ENCODE assay signal across 1 cellular context in genomic region chr6:1317302-1317815, GRCh38.
TF ChIP-seq lines count a peak whose summit lies in the region.

No MANE protein-coding gene starts in this region.

TF ChIP-seq in HepG2, 621 proteins besides CTCF, POLR2A, EP300 and RAD21 (continued from another document and continues in another):
- TF ChIP-seq ZNF230 (CRISPR knock-in tag; IDR thresholded peaks at IDR 0.05) (no peak), CREB1 (IDR thresholded peaks at IDR 0.05) (no peak), CREB1 (CRISPR knock-in tag; IDR thresholded peaks at IDR 0.05) (0 out of 2 replicates have a peak, but pooled peaks have one; percentile 18), MEIS1 (CRISPR knock-in tag; IDR thresholded peaks at IDR 0.05; ENCODE audit: borderline replicate concordance) (peak; percentile 41; the same call in 1 of the 2 replicates), ZNF569 (CRISPR knock-in tag; IDR thresholded peaks at IDR 0.05; ENCODE audit: borderline replicate concordance) (no peak), EEA1 (CRISPR knock-in tag; IDR thresholded peaks at IDR 0.05; ENCODE audit: borderline replicate concordance) (no peak), PATZ1 (CRISPR knock-in tag; IDR thresholded peaks at IDR 0.05) (peak; percentile 83), ZNF703 (CRISPR knock-in tag; IDR thresholded peaks at IDR 0.05; ENCODE audit: borderline replicate concordance) (no peak), RXRA (CRISPR knock-in tag; IDR thresholded peaks at IDR 0.05) (peak; percentile 55), FOXA1 (IDR thresholded peaks at IDR 0.05) (no peak), FOXA1 (CRISPR knock-in tag; IDR thresholded peaks at IDR 0.05) (peak; percentile 79), GATA4 (IDR thresholded peaks at IDR 0.05; ENCODE audit: borderline replicate concordance, low read depth) (no peak), ZBTB33 (CRISPR knock-in tag; IDR thresholded peaks at IDR 0.05) (peak; percentile 96), ZNF768 (CRISPR knock-in tag; IDR thresholded peaks at IDR 0.05) (peak; percentile 37; the same call in 1 of the 2 replicates), HOXD1 (CRISPR knock-in tag; IDR thresholded peaks at IDR 0.05) (no peak), GATAD2A (CRISPR knock-in tag; IDR thresholded peaks at IDR 0.05) (peak; percentile 55), ZFP41 (CRISPR knock-in tag; IDR thresholded peaks at IDR 0.05; ENCODE audit: borderline replicate concordance) (no peak; the same call in 1 of the 2 replicates), RAD51 (IDR thresholded peaks at IDR 0.05; ENCODE audit: borderline replicate concordance) (no peak), XRCC5 (optimal IDR thresholded peaks at IDR 0.05; ENCODE audit: low read length) (peak; percentile 89), ZNF687 (CRISPR knock-in tag; IDR thresholded peaks at IDR 0.05) (peak; percentile 61), ZNF460 (CRISPR knock-in tag; IDR thresholded peaks at IDR 0.05; ENCODE audit: borderline replicate concordance) (peak; percentile 36; the same call in 1 of the 2 replicates), TBX2 (CRISPR knock-in tag; IDR thresholded peaks at IDR 0.05; ENCODE audit: borderline replicate concordance) (peak; percentile 66), ZNF574 (CRISPR knock-in tag; IDR thresholded peaks at IDR 0.05) (peak; percentile 13; the same call in 1 of the 2 replicates), TP53 (CRISPR knock-in tag; conservative IDR thresholded peaks at IDR 0.05) (no peak), HNRNPLL (IDR thresholded peaks at IDR 0.05; ENCODE audit: low read depth, low read length, poor library complexity, severe bottlenecking) (peak; percentile 62), TCF12 (IDR thresholded peaks at IDR 0.05) (no peak), TCF12 (CRISPR knock-in tag; IDR thresholded peaks at IDR 0.05) (peak; percentile 84; the same call in 1 of the 2 replicates), ZNF589 (CRISPR knock-in tag; conservative IDR thresholded peaks at IDR 0.05) (no peak), ZNF782 (CRISPR knock-in tag; IDR thresholded peaks at IDR 0.05; ENCODE audit: borderline replicate concordance) (no peak), ZNF510 (CRISPR knock-in tag; IDR thresholded peaks at IDR 0.05; ENCODE audit: low read depth) (no peak), ZNF790 (CRISPR knock-in tag; IDR thresholded peaks at IDR 0.05; ENCODE audit: borderline replicate concordance) (no peak), ZNF567 (CRISPR knock-in tag; IDR thresholded peaks at IDR 0.05; ENCODE audit: borderline replicate concordance) (0 out of 2 replicates have a peak, but pooled peaks have one; percentile 47), TFAP4 (IDR thresholded peaks at IDR 0.05; ENCODE audit: borderline replicate concordance, low read depth) (peak; percentile 87; the same call in 1 of the 2 replicates), SP5 (CRISPR knock-in tag; IDR thresholded peaks at IDR 0.05; ENCODE audit: borderline replicate concordance, low read depth) (0 out of 2 replicates have a peak, but pooled peaks have one; percentile 12), AHR (CRISPR knock-in tag; IDR thresholded peaks at IDR 0.05) (no peak), ZNF503 (CRISPR knock-in tag; IDR thresholded peaks at IDR 0.05) (peak; percentile 36; the same call in 1 of the 2 replicates), NFYB (CRISPR knock-in tag; IDR thresholded peaks at IDR 0.05) (no peak), GTF2F1 (IDR thresholded peaks at IDR 0.05; ENCODE audit: low read length) (no peak), ELF1 (CRISPR knock-in tag; IDR thresholded peaks at IDR 0.05) (0 out of 2 replicates have a peak, but pooled peaks have one; percentile 11), MAZ (IDR thresholded peaks at IDR 0.05; ENCODE audit: borderline replicate concordance, low read depth, low read length) (peak; percentile 28; the same call in 1 of the 2 replicates), MAZ (CRISPR knock-in tag; IDR thresholded peaks at IDR 0.05; ENCODE audit: low read depth) (no peak), FOXM1 (CRISPR knock-in tag; IDR thresholded peaks at IDR 0.05) (no peak), STAT6 (CRISPR knock-in tag; IDR thresholded peaks at IDR 0.05; ENCODE audit: borderline replicate concordance) (no peak), RBM39 (IDR thresholded peaks at IDR 0.05; ENCODE audit: low read depth, low read length, poor library complexity, severe bottlenecking) (peak; percentile 95), ZSCAN25 (CRISPR knock-in tag; IDR thresholded peaks at IDR 0.05) (peak; percentile 88; the same call in 1 of the 2 replicates), HDAC1 (CRISPR knock-in tag; IDR thresholded peaks at IDR 0.05) (peak; percentile 85), HES4 (CRISPR knock-in tag; IDR thresholded peaks at IDR 0.05; ENCODE audit: borderline replicate concordance) (0 out of 2 replicates have a peak, but pooled peaks have one; percentile 51), BCL3 (CRISPR knock-in tag; IDR thresholded peaks at IDR 0.05) (no peak), ZMYM4 (CRISPR knock-in tag; IDR thresholded peaks at IDR 0.05) (peak; percentile 57), ZNF367 (CRISPR knock-in tag; IDR thresholded peaks at IDR 0.05; ENCODE audit: borderline replicate concordance) (no peak), HMG20A (CRISPR knock-in tag; IDR thresholded peaks at IDR 0.05; ENCODE audit: borderline replicate concordance) (peak; percentile 29; the same call in 1 of the 2 replicates)
